In the genomic region with DNA sequence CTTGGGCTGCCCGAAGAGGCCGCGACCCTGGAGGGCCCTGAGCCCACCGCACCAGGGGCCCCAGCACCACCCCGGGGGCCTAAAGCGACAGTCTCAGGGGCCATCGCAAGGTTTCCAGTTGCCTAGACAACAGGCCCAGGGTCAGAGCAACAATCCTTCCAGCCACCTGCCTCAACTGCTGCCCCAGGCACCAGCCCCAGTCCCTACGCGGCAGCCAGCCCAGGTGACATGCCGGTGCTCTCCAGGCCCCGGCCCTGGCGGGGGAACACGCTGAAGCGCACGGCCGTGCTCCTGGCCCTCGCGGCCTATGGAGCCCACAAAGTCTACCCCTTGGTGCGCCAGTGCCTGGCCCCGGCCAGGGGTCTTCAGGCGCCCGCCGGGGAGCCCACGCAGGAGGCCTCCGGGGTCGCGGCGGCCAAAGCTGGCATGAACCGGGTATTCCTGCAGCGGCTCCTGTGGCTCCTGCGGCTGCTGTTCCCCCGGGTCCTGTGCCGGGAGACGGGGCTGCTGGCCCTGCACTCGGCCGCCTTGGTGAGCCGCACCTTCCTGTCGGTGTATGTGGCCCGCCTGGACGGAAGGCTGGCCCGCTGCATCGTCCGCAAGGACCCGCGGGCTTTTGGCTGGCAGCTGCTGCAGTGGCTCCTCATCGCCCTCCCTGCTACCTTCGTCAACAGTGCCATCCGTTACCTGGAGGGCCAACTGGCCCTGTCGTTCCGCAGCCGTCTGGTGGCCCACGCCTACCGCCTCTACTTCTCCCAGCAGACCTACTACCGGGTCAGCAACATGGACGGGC, we compare ENCODE assay signal across 8 cellular contexts. TPM values are rescaled to one million over a fixed set of nuclear protein-coding genes. Genes with fewer than 3 reads are reported as not detected.
A peak's percentile ranks its signal among the peaks of the same experiment; 100 is the strongest.
DNase-seq lines count a peak whose midpoint lies in the region; TF ChIP-seq lines count a peak whose summit lies in the region.

No MANE protein-coding gene starts in this region.

- peak overlapping the region; percentile 66 for H3K4me2 ChIP-seq in Karpas-422 (ENCODE audit: low read depth, low read length, poor library complexity, severe bottlenecking)

- H3K4me3 Mint-ChIP-seq in activated CD4-positive, alpha-beta T cell treated with anti-CD3 and anti-CD28 coated beads, Interleukin-2, amount 10 ng/mL, durations not matched to agents 24 days and 14 days: peak overlapping the region; percentile 76
- H3K4me3 Mint-ChIP-seq in nephron: peak overlapping the region; percentile 66 to 82 (median 72)

- H3K27me3 ChIP-seq in Karpas-422 (ENCODE audit: low read length): no peaks in the 10 kb centered on the region

- no peak for TF ChIP-seq CTCF in choroid plexus epithelial cell (conservative IDR thresholded peaks at IDR 0.05; ENCODE audit: low read depth, low read length)
- no peak for TF ChIP-seq CTCF in nephron (IDR thresholded peaks at IDR 0.05; ENCODE audit: unreplicated experiment in 3 of 3)

- H3K36me3 ChIP-seq in Karpas-422 (ENCODE audit: insufficient read depth, low read length): peaks cover 7% of the 10 kb centered on the region

- no peak overlapping the region for H2AFZ ChIP-seq in Karpas-422 (ENCODE audit: low read length)

- H3K79me2 ChIP-seq in Karpas-422 (ENCODE audit: low read length): peaks cover 24% of the 10 kb centered on the region

- H3K36me3 Mint-ChIP-seq in activated CD4-positive, alpha-beta T cell treated with anti-CD3 and anti-CD28 coated beads, Interleukin-2, amount 10 ng/mL, durations not matched to agents 24 days and 14 days (ENCODE audit: low read depth): peaks cover 12% of the 10 kb centered on the region
- peaks cover 17% of the 10 kb centered on the region for H3K36me3 Mint-ChIP-seq in nephron (ENCODE audit: low read depth)

- H3K27me3 Mint-ChIP-seq in activated CD4-positive, alpha-beta T cell treated with anti-CD3 and anti-CD28 coated beads, Interleukin-2, amount 10 ng/mL, durations not matched to agents 24 days and 14 days: no peaks in the 10 kb centered on the region
- H3K27me3 Mint-ChIP-seq in nephron (ENCODE audit: low read depth): peaks cover 6% of the 10 kb centered on the region

- no peaks in the 10 kb centered on the region for H3K9me2 ChIP-seq in Karpas-422 (replicated peaks; ENCODE audit: insufficient read depth, low read length)

- peak overlapping the region; percentile 84 for H3K9ac ChIP-seq in Karpas-422 (ENCODE audit: low read length)

- no peaks in the 10 kb centered on the region for H3K9me3 ChIP-seq in Karpas-422 (ENCODE audit: low read length)

- peaks cover 14% of the 10 kb centered on the region for H3K4me1 Mint-ChIP-seq in activated CD4-positive, alpha-beta T cell treated with anti-CD3 and anti-CD28 coated beads, Interleukin-2, amount 10 ng/mL, durations not matched to agents 24 days and 14 days
- peaks cover 21% of the 10 kb centered on the region for H3K4me1 Mint-ChIP-seq in nephron

- H3K4me3 ChIP-seq in Karpas-422 (ENCODE audit: low read length): peak overlapping the region; percentile 60; the same call in 1 of the 2 replicates
- H3K4me3 ChIP-seq in choroid plexus epithelial cell (ENCODE audit: low read depth, low read length): peak overlapping the region; percentile 51

- H3K27ac ChIP-seq in Karpas-422 (ENCODE audit: low read length): peak overlapping the region; percentile 69

- no peak for DNase-seq in activated CD4-positive, alpha-beta T cell treated with anti-CD3 and anti-CD28 coated beads, Interleukin-2, amount 10 ng/mL, durations not matched to agents 24 days and 14 days
- no peak for DNase-seq in activated CD4-positive, alpha-beta T cell treated with anti-CD3 and anti-CD28 coated beads, Interleukin-2, amount 50 U/mL, for 48 hours
- peak; percentile 48 for DNase-seq in Karpas-422
- no peak for DNase-seq in choroid plexus epithelial cell (ENCODE audit: low read depth)
- DNase-seq in activated gamma-delta T cell treated with Interleukin-2 at 50 U/mL for 16 hours: no peak
- DNase-seq in DMS114 treated with DMSO at 0.1 percent for 48 hours (lab: John Stamatoyannopoulos, UW; ENCODE audit: unreplicated experiment): no peak
- DNase-seq in activated effector memory CD4-positive, alpha-beta T cell treated with anti-CD3 and anti-CD28 coated beads, Interleukin-2, amount 50 U/mL, for 16 hours: no peak

- intact Hi-C loops in activated CD4-positive, alpha-beta T cell treated with anti-CD3 and anti-CD28 coated beads, Interleukin-2, amount 10 ng/mL, durations not matched to agents 24 days and 14 days (cut with micrococcal nuclease): loop anchor here (2.0 kb wide), 2 partner anchors 126 to 246 kb away; a partner anchor contains a TSS

- peaks cover 9% of the 10 kb centered on the region; the same call in 1 of the 2 replicates for H4K20me1 ChIP-seq in Karpas-422 (ENCODE audit: insufficient read depth, low read depth, low read length)

- no peak overlapping the region for H3K27ac Mint-ChIP-seq in activated CD4-positive, alpha-beta T cell treated with anti-CD3 and anti-CD28 coated beads, Interleukin-2, amount 10 ng/mL, durations not matched to agents 24 days and 14 days
- peak overlapping the region in 1 of 3 experiments; percentile 51 for H3K27ac Mint-ChIP-seq in nephron

- H3K4me1 ChIP-seq in Karpas-422 (ENCODE audit: low read length): peaks cover 43% of the 10 kb centered on the region

- H3K9me3 Mint-ChIP-seq in activated CD4-positive, alpha-beta T cell treated with anti-CD3 and anti-CD28 coated beads, Interleukin-2, amount 10 ng/mL, durations not matched to agents 24 days and 14 days: no peaks in the 10 kb centered on the region
- peaks cover 12% of the 10 kb centered on the region for H3K9me3 Mint-ChIP-seq in nephron

RNA-seq across cellular contexts. Expression of a gene that starts 0.6 kb away (rescaled TPM):
- total RNA-seq in activated CD4-positive, alpha-beta T cell treated with anti-CD3 and anti-CD28 coated beads, Interleukin-2, amount 10 ng/mL, durations not matched to agents 24 days and 14 days: 6.6 and 7.7 TPM in 2 replicates
- 1.9 and 4.1 TPM in 2 replicates for total RNA-seq in Karpas-422 (2014; rRNA removed; shearing (Covaris generic); ENCODE audit: low replicate concordance)

RNA-seq across cellular contexts. Expression of a gene that starts 1.0 kb away (rescaled TPM):
- 154 and 157 TPM in 2 replicates for total RNA-seq in activated CD4-positive, alpha-beta T cell treated with anti-CD3 and anti-CD28 coated beads, Interleukin-2, amount 10 ng/mL, durations not matched to agents 24 days and 14 days
- total RNA-seq in Karpas-422 (2014; rRNA removed; shearing (Covaris generic); ENCODE audit: low replicate concordance): 99.7 and 110 TPM in 2 replicates

RNA-seq across cellular contexts. Expression of a gene that starts 37.5 kb away (rescaled TPM):
- 3.5 TPM in 2 replicates for total RNA-seq in activated CD4-positive, alpha-beta T cell treated with anti-CD3 and anti-CD28 coated beads, Interleukin-2, amount 10 ng/mL, durations not matched to agents 24 days and 14 days
- total RNA-seq in Karpas-422 (2014; rRNA removed; shearing (Covaris generic); ENCODE audit: low replicate concordance): 0.14 TPM in 1 of 2 replicates, not detected in the other

RNA-seq across cellular contexts. Expression of a gene that starts 38.8 kb away (rescaled TPM):
- 0.43 and 0.49 TPM in 2 replicates for total RNA-seq in activated CD4-positive, alpha-beta T cell treated with anti-CD3 and anti-CD28 coated beads, Interleukin-2, amount 10 ng/mL, durations not matched to agents 24 days and 14 days
- not detected in 2 replicates for total RNA-seq in Karpas-422 (2014; rRNA removed; shearing (Covaris generic); ENCODE audit: low replicate concordance)

RNA-seq across cellular contexts. Expression of a gene that starts 51.6 kb away (rescaled TPM):
- total RNA-seq in activated CD4-positive, alpha-beta T cell treated with anti-CD3 and anti-CD28 coated beads, Interleukin-2, amount 10 ng/mL, durations not matched to agents 24 days and 14 days: 0.36 and 0.84 TPM in 2 replicates
- total RNA-seq in Karpas-422 (2014; rRNA removed; shearing (Covaris generic); ENCODE audit: low replicate concordance): not detected in 2 replicates
